34 cellular contexts compared by ENCODE assay signal in genomic region chr13:110782185-110782584, GRCh38.
DNase-seq lines count a peak whose midpoint lies in the region; ATAC-seq, FAIRE-seq and TF ChIP-seq lines count a peak whose summit lies in the region.
"Had no signal": no experiment of that assay in that cellular context is flagged by ENCODE, and none has a peak within 500 bp of the region (broad histone marks: within the 10 kb centered on the region; RNA-seq: fewer than 3 reads in every experiment).

No MANE protein-coding gene starts in this region.

- no peaks in the 10 kb centered on the region for H3K9me1 ChIP-seq in K562 (ENCODE audit: control insufficient read depth, insufficient read depth, low read length)

- H2AFZ ChIP-seq in K562 (ENCODE audit: low read depth, low read length) = no peak overlapping the region

- peaks cover 0 to 2% of the 10 kb centered on the region in 2 experiments; a peak in 1 of 5 replicates for H3K27me3 ChIP-seq in K562 (ENCODE audit: control insufficient read depth in 2 of 2, insufficient read depth in 2 of 2, low read length in 2 of 2)
- H3K27me3 ChIP-seq: BLaER1; BLaER1 treated with 17β-estradiol and CSF1 and Interleukin-3, amounts not matched to agents 10 nM and 100 nM had no signal

- no peaks in the 10 kb centered on the region for H3K4me1 ChIP-seq in A549
- no peaks in the 10 kb centered on the region for H3K4me1 ChIP-seq in HEK293 (ENCODE audit: control insufficient read depth, insufficient read depth, low read length)
- no peaks in the 10 kb centered on the region for H3K4me1 ChIP-seq in K562 (replicated peaks in 1 of 2; ENCODE audit: control insufficient read depth in 2 of 2, insufficient read depth in 2 of 2, low read length in 2 of 2)
- H3K4me1 ChIP-seq: BE2C; BLaER1; BLaER1 treated with 17β-estradiol and CSF1 and Interleukin-3, amounts not matched to agents 10 nM and 100 nM; Caco-2 had no signal

- H3K9ac ChIP-seq in K562 (ENCODE audit: insufficient read depth in 1 of 2, low read depth in 2 of 2, low read length in 2 of 2) = no peak overlapping the region
- H3K9ac ChIP-seq: BLaER1; BLaER1 treated with 17β-estradiol and CSF1 and Interleukin-3, amounts not matched to agents 10 nM and 100 nM had no signal

- TF ChIP-seq CTCF in A549 (IDR thresholded peaks at IDR 0.05) (no peak), HEK293 (tag by site-specific recombination; IDR thresholded peaks at IDR 0.05) (no peak), K562 (IDR thresholded peaks at IDR 0.05 in 2 of 3, conservative IDR thresholded peaks at IDR 0.05 in 1 of 3; ENCODE audit: insufficient read depth in 2 of 3, low read depth in 1 of 3, low read length in 3 of 3) (no peak)

- CTCF ChIA-PET in A549 (lab: Yijun Ruan, JAX) = no interaction called here
- CTCF ChIA-PET in HEK293 (lab: Yijun Ruan, JAX) = no interaction called here
- CTCF ChIA-PET in K562 (lab: Yijun Ruan, JAX; ENCODE audit: low intra/inter-chr PET ratio) = no interaction called here

- H4K20me1 ChIP-seq in K562 (replicated peaks; ENCODE audit: control insufficient read depth, insufficient read depth, low read length) = no peaks in the 10 kb centered on the region
- H4K20me1 ChIP-seq: BLaER1; BLaER1 treated with 17β-estradiol and CSF1 and Interleukin-3, amounts not matched to agents 10 nM and 100 nM had no signal

- TF ChIP-seq RAD21 in A549 (conservative IDR thresholded peaks at IDR 0.05 in 1 of 2, IDR thresholded peaks at IDR 0.05 in 1 of 2) (no peak), K562 (CRISPR knock-in tag; conservative IDR thresholded peaks at IDR 0.05 in 1 of 2, IDR thresholded peaks at IDR 0.05 in 1 of 2) (no peak)

- in situ Hi-C loops in K562 (cut with MboI) = no loop called here

- H3K4me2 ChIP-seq in A549 = no peak overlapping the region
- H3K4me2 ChIP-seq in K562 (ENCODE audit: insufficient read depth, low read length) = no peak overlapping the region
- H3K4me2 ChIP-seq: BLaER1; BLaER1 treated with 17β-estradiol and CSF1 and Interleukin-3, amounts not matched to agents 10 nM and 100 nM had no signal

- TF ChIP-seq POLR2A in A549 (IDR thresholded peaks at IDR 0.05; ENCODE audit: low read length) (no peak), K562 (conservative IDR thresholded peaks at IDR 0.05) (no peak), GM12892 (IDR thresholded peaks at IDR 0.05; ENCODE audit: low read depth, low read length) (no peak)

- H3K9me3 ChIP-seq in A549 = 0 out of 3 replicates have a peak, but pooled peaks cover 3% of the 10 kb centered on the region
- no peaks in the 10 kb centered on the region for H3K9me3 ChIP-seq in HEK293 (ENCODE audit: control insufficient read depth, insufficient read depth, low read depth, low read length)
- no peaks in the 10 kb centered on the region for H3K9me3 ChIP-seq in K562 (replicated peaks; ENCODE audit: control insufficient read depth, insufficient read depth, low read depth, low read length)
- H3K9me3 ChIP-seq: BE2C had no signal

- TF ChIP-seq EP300 in A549 (IDR thresholded peaks at IDR 0.05) = no peak
- no peak for TF ChIP-seq EP300 in K562 (IDR thresholded peaks at IDR 0.05; ENCODE audit: low read length)

- intact Hi-C loops in K562 (cut with micrococcal nuclease) (no loop called here), left cardiac atrium (cut with DNase I) (no loop called here)

- BruUV-seq in K562 (replicated peaks; lab: Mats Ljungman, UMichigan) = no TSS peak

- H3K27ac ChIP-seq in A549 (no peak overlapping the region), HEK293 (ENCODE audit: extremely low read depth, low read depth, low read length) (no peak overlapping the region), K562 (ENCODE audit: extremely low read depth, low read depth, low read length) (no peak overlapping the region)
- H3K27ac ChIP-seq: 22Rv1; BLaER1; BLaER1 treated with 17β-estradiol and CSF1 and Interleukin-3, amounts not matched to agents 10 nM and 100 nM; C4-2B had no signal

- H3K36me3 ChIP-seq in HEK293 (ENCODE audit: control insufficient read depth in 2 of 2, insufficient read depth in 1 of 2, low read length in 2 of 2) (no peaks in the 10 kb centered on the region), K562 (ENCODE audit: control insufficient read depth, insufficient read depth, low read length) (no peaks in the 10 kb centered on the region)
- H3K36me3 ChIP-seq: BE2C; BLaER1 treated with 17β-estradiol and CSF1 and Interleukin-3, amounts not matched to agents 10 nM and 100 nM had no signal

- DNase-seq in A549 (ENCODE audit: low read depth in 1 of 2, low spot score in 1 of 2) (no peak), K562 (ENCODE audit: extremely low read depth in 1 of 4, low spot score in 3 of 4) (no peak), ecto neural progenitor cell (ENCODE audit: low spot score) (peak; percentile 3), GM12892 (ENCODE audit: insufficient read length) (no peak), left cardiac atrium (no peak), HCEC 1CT (no peak)
- DNase-seq: 8988T; ACHN; AML-193; BE2C; C1 segment of cervical spinal cord; Caco-2; Calu3; CD4-positive, alpha-beta memory T cell; CD4-positive, alpha-beta T cell; CD4-positive, CD25-positive, alpha-beta regulatory T cell; CD8-positive, alpha-beta memory T cell; CD8-positive, alpha-beta T cell; COR-L47; DMS 273 treated with DMSO at 0.1 percent for 48 hours; DMS153; DMS53; DMS79; DMS79 treated with DMSO at 0.1 percent for 48 hours; DND-41; EL had no signal

- no peak overlapping the region for H3K4me3 ChIP-seq in A549
- no peak overlapping the region for H3K4me3 ChIP-seq in HEK293 (ENCODE audit: low read depth, low read length)
- no peak overlapping the region for H3K4me3 ChIP-seq in K562
- H3K4me3 ChIP-seq: BLaER1 had no signal

- POLR2A ChIA-PET in A549 (lab: Yijun Ruan, JAX) (no interaction called here), HEK293 (lab: Yijun Ruan, JAX) (no interaction called here), K562 (lab: Yijun Ruan, JAX) (interaction anchor here (0.9 kb wide), 1 partner anchor 15 kb away, joined by 5 read pairs; no protein-coding TSS in a partner anchor)

- no peaks in the 10 kb centered on the region for H3K79me2 ChIP-seq in K562 (ENCODE audit: control insufficient read depth, insufficient read depth, low read length)

- ATAC-seq in A549 (no peak), K562 (no peak), HG03460 (IDR thresholded peaks at IDR 0.05; ENCODE audit: unreplicated experiment) (no peak), left cardiac atrium (no peak)
- ATAC-seq: CD8-positive, alpha-beta T cell had no signal

- FAIRE-seq in A549 (lab: Jason Lieb, UNC) (no peak), K562 (lab: Jason Lieb, UNC) (no peak), GM12892 (lab: Jason Lieb, UNC) (no peak)
- FAIRE-seq: A204.1, D721Med had no signal

TF ChIP-seq in A549, 52 proteins besides CTCF, POLR2A, EP300 and RAD21:
- TF ChIP-seq JUN (IDR thresholded peaks at IDR 0.05) = no peak
- TF ChIP-seq, protein P1, sequence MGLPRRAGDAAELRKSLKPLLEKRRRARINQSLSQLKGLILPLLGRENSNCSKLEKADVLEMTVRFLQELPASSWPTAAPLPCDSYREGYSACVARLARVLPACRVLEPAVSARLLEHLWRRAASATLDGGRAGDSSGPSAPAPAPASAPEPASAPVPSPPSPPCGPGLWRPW (IDR thresholded peaks at IDR 0.05) = no peak
- peak; percentile 32 for TF ChIP-seq ZFP36 (IDR thresholded peaks at IDR 0.05; ENCODE audit: borderline replicate concordance, partially characterized antibody)

TF ChIP-seq in HEK293, 187 proteins besides CTCF, POLR2A, EP300 and RAD21:
- TF ChIP-seq WT1 (tag by site-specific recombination; IDR thresholded peaks at IDR 0.05) (no peak), ZNF174 (tag by site-specific recombination; IDR thresholded peaks at IDR 0.05) (no peak), ZNF621 (tag by site-specific recombination; IDR thresholded peaks at IDR 0.05) (no peak), ZNF585B (tag by site-specific recombination; IDR thresholded peaks at IDR 0.05) (peak; percentile 94), ZNF747 (tag by site-specific recombination; IDR thresholded peaks at IDR 0.05) (no peak), SP2 (tag by site-specific recombination; IDR thresholded peaks at IDR 0.05) (no peak), ZNF596 (tag by site-specific recombination; IDR thresholded peaks at IDR 0.05) (no peak)
- TF ChIP-seq, protein P2, sequence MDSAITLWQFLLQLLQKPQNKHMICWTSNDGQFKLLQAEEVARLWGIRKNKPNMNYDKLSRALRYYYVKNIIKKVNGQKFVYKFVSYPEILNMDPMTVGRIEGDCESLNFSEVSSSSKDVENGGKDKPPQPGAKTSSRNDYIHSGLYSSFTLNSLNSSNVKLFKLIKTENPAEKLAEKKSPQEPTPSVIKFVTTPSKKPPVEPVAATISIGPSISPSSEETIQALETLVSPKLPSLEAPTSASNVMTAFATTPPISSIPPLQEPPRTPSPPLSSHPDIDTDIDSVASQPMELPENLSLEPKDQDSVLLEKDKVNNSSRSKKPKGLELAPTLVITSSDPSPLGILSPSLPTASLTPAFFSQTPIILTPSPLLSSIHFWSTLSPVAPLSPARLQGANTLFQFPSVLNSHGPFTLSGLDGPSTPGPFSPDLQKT (IDR thresholded peaks at IDR 0.05; ENCODE audit: borderline replicate concordance, low read depth, low read length) = no peak

TF ChIP-seq in K562, 482 proteins besides CTCF, POLR2A, EP300 and RAD21:
- no peak for TF ChIP-seq POLR2B (IDR thresholded peaks at IDR 0.05; ENCODE audit: low read depth, partially characterized antibody)
- no peak for TF ChIP-seq NCOA1 (IDR thresholded peaks at IDR 0.05; ENCODE audit: low read depth)
- no peak for TF ChIP-seq MTA1 (IDR thresholded peaks at IDR 0.05; ENCODE audit: borderline replicate concordance)
- TF ChIP-seq, protein P3, sequence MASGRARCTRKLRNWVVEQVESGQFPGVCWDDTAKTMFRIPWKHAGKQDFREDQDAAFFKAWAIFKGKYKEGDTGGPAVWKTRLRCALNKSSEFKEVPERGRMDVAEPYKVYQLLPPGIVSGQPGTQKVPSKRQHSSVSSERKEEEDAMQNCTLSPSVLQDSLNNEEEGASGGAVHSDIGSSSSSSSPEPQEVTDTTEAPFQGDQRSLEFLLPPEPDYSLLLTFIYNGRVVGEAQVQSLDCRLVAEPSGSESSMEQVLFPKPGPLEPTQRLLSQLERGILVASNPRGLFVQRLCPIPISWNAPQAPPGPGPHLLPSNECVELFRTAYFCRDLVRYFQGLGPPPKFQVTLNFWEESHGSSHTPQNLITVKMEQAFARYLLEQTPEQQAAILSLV (tag; IDR thresholded peaks at IDR 0.05) = no peak
- TF ChIP-seq ZFP36 (IDR thresholded peaks at IDR 0.05; ENCODE audit: low read depth, low read length, partially characterized antibody) = peak; percentile 42
- no peak for TF ChIP-seq ILF3 (IDR thresholded peaks at IDR 0.05; ENCODE audit: borderline replicate concordance)
- no peak for TF ChIP-seq NELFE (IDR thresholded peaks at IDR 0.05; ENCODE audit: insufficient read depth, insufficient read length)
- no peak for TF ChIP-seq HMG20B (CRISPR knock-in tag; IDR thresholded peaks at IDR 0.05)
- no peak for TF ChIP-seq CSDE1 (IDR thresholded peaks at IDR 0.05)
